10 cellular contexts compared by ENCODE assay signal in the genomic region with DNA sequence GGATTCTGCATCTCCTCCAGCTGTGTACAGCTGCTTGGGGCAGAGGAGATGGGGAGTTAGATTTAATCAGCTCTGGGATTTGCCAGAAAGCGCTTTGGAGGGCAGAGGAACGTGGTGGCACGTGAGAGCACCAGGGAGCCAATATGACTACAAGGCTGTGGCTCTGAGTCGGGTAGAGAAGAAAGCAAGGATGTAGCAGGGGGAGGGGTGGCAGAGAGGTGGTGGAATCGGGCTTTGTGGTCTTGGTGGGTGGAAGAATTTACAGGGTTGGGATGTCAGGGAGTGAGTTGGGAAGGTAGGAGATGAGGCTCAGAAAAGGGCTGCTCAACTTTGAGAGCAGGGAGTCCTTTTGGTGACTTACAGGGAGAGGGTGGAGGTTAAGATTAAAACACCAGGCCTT.
DNase-seq lines count a peak whose midpoint lies in the region; ATAC-seq and TF ChIP-seq lines count a peak whose summit lies in the region.
"Had no signal": no experiment of that assay in that cellular context is flagged by ENCODE, and none has a peak within 500 bp of the region (broad histone marks: within the 10 kb centered on the region; RNA-seq: fewer than 3 reads in every experiment).

No MANE protein-coding gene starts in this region.

- no peaks in the 10 kb centered on the region for H3K36me3 ChIP-seq in mucosa of descending colon (ENCODE audit: low read depth)
- no peaks in the 10 kb centered on the region for H3K36me3 ChIP-seq in brain microvascular endothelial cell (replicated peaks)
- H3K36me3 ChIP-seq: colonic mucosa had no signal

- 70% methylated on average over 5 of the region's 5 CpGs for WGBS in right cardiac atrium

- H3K4me3 ChIP-seq in right cardiac atrium (ENCODE audit: low read length) (no peak overlapping the region), mucosa of descending colon (no peak overlapping the region), brain microvascular endothelial cell (ENCODE audit: low read depth, low read length) (no peak overlapping the region)
- H3K4me3 ChIP-seq: colonic mucosa had no signal

- ATAC-seq in right cardiac atrium (no peak), Right ventricle myocardium superior (ENCODE audit: poor library complexity) (no peak), GM19455 (IDR thresholded peaks at IDR 0.05; ENCODE audit: unreplicated experiment) (no peak), mucosa of descending colon (no peak)
- ATAC-seq in natural killer cell treated with Interleukin-12 subunit alpha and Interleukin-12 subunit beta and Interleukin-15 and Interleukin-18, amount 100 ng/mL, for 72 hours, result no peak

- H3K27me3 ChIP-seq in right cardiac atrium (ENCODE audit: control insufficient read depth, insufficient read depth) (no peaks in the 10 kb centered on the region), brain microvascular endothelial cell (replicated peaks) (no peaks in the 10 kb centered on the region)
- H3K27me3 ChIP-seq: colonic mucosa had no signal

- no peak for DNase-seq in right cardiac atrium
- DNase-seq in Right ventricle myocardium superior, result no peak
- no peak for DNase-seq in natural killer cell treated with Interleukin-12 subunit alpha and Interleukin-12 subunit beta and Interleukin-15 and Interleukin-18, amount 100 ng/mL, for 72 hours (ENCODE audit: low spot score)
- DNase-seq in NCI-H748 treated with DMSO at 0.1 percent for 48 hours (lab: John Stamatoyannopoulos, UW), result no peak
- DNase-seq in mucosa of descending colon, result no peak
- no peak for DNase-seq in brain microvascular endothelial cell
- DNase-seq: activated CD8-positive, alpha-beta memory T cell treated with anti-CD3 and anti-CD28 coated beads for 24 hours; colonic mucosa had no signal

- peak overlapping the region; percentile 30 for H3K27ac ChIP-seq in right cardiac atrium (ENCODE audit: low read length)
- no peak overlapping the region for H3K27ac ChIP-seq in brain microvascular endothelial cell
- H3K27ac ChIP-seq: colonic mucosa had no signal

- H3K27me3 Mint-ChIP-seq in brain, result no peaks in the 10 kb centered on the region
- no peaks in the 10 kb centered on the region for H3K27me3 Mint-ChIP-seq in natural killer cell treated with Interleukin-12 subunit alpha and Interleukin-12 subunit beta and Interleukin-15 and Interleukin-18, amount 100 ng/mL, for 72 hours

- intact Hi-C loops in right cardiac atrium (cut with DNase I) (no loop called here), Right ventricle myocardium superior (cut with DNase I) (loop anchor here (10.0 kb wide), 1 partner anchor 65 kb away; no protein-coding TSS in a partner anchor), mucosa of descending colon (cut with DNase I, micrococcal nuclease) (no loop called here)

- H3K9me3 Mint-ChIP-seq in brain, result peaks cover 1 to 19% (median 6%) of the 10 kb centered on the region in 5 experiments
- peaks cover 1% of the 10 kb centered on the region for H3K9me3 Mint-ChIP-seq in natural killer cell treated with Interleukin-12 subunit alpha and Interleukin-12 subunit beta and Interleukin-15 and Interleukin-18, amount 100 ng/mL, for 72 hours

- in situ Hi-C loops in brain microvascular endothelial cell (cut with HindIII; ENCODE audit: low pct_ligation_motif_present, low sequenced_read_pairs), result no loop called here

- peak overlapping the region in 1 of 5 experiments; percentile 42 for H3K4me3 Mint-ChIP-seq in brain
- H3K4me3 Mint-ChIP-seq in natural killer cell treated with Interleukin-12 subunit alpha and Interleukin-12 subunit beta and Interleukin-15 and Interleukin-18, amount 100 ng/mL, for 72 hours, result no peak overlapping the region

- H3K27ac Mint-ChIP-seq in brain, result peak overlapping the region in 4 of 5 experiments; percentile 51 to 85 (median 68)
- peak overlapping the region; percentile 73 to 91 for H3K27ac Mint-ChIP-seq in natural killer cell treated with Interleukin-12 subunit alpha and Interleukin-12 subunit beta and Interleukin-15 and Interleukin-18, amount 100 ng/mL, for 72 hours

- H3K4me1 ChIP-seq in right cardiac atrium (ENCODE audit: control insufficient read depth, insufficient read depth, low read length) (peaks cover 49% of the 10 kb centered on the region), mucosa of descending colon (ENCODE audit: low read depth) (peaks cover 25% of the 10 kb centered on the region)

- H3K4me1 Mint-ChIP-seq in brain, result peaks cover 71% of the 10 kb centered on the region
- H3K4me1 Mint-ChIP-seq in natural killer cell treated with Interleukin-12 subunit alpha and Interleukin-12 subunit beta and Interleukin-15 and Interleukin-18, amount 100 ng/mL, for 72 hours (ENCODE audit: low read depth in 2 of 2), result peaks cover 53 to 61% of the 10 kb centered on the region in 2 donors

- H3K9me3 ChIP-seq in right cardiac atrium (ENCODE audit: control insufficient read depth, low read length) (no peaks in the 10 kb centered on the region), mucosa of descending colon (peaks cover 7% of the 10 kb centered on the region)
- H3K9me3 ChIP-seq: colonic mucosa had no signal

- peaks cover 15% of the 10 kb centered on the region for H3K36me3 Mint-ChIP-seq in brain
- H3K36me3 Mint-ChIP-seq in natural killer cell treated with Interleukin-12 subunit alpha and Interleukin-12 subunit beta and Interleukin-15 and Interleukin-18, amount 100 ng/mL, for 72 hours, result peaks cover 6% of the 10 kb centered on the region

- TF ChIP-seq CTCF in brain (conservative IDR thresholded peaks at IDR 0.05), result no peak
- TF ChIP-seq CTCF in mucosa of descending colon (IDR thresholded peaks at IDR 0.05), result no peak
- no peak for TF ChIP-seq CTCF in brain microvascular endothelial cell (IDR thresholded peaks at IDR 0.05; ENCODE audit: low read depth, low read length, missing control alignments)
